In genomic region chr5:56807698-56808097, GRCh38 we compare ENCODE assay signal across 27 cellular contexts. TPM values are rescaled to one million over a fixed set of nuclear protein-coding genes. Genes with fewer than 3 reads are reported as not detected.
DNase-seq lines count a peak whose midpoint lies in the region; ATAC-seq, FAIRE-seq and TF ChIP-seq lines count a peak whose summit lies in the region.
"Had no signal": no experiment of that assay in that cellular context is flagged by ENCODE, and none has a peak within 500 bp of the region (broad histone marks: within the 10 kb centered on the region; RNA-seq: fewer than 3 reads in every experiment).

No MANE protein-coding gene starts in this region.

- H3K9me3 ChIP-seq in K562 (replicated peaks; ENCODE audit: control insufficient read depth, insufficient read depth, low read depth, low read length) (no peaks in the 10 kb centered on the region), transverse colon (no peaks in the 10 kb centered on the region)
- H3K9me3 ChIP-seq: BE2C had no signal

- H2AFZ ChIP-seq in GM23338 (peak overlapping the region; percentile 47; the same call in 1 of the 2 replicates), K562 (ENCODE audit: low read depth, low read length) (no peak overlapping the region)

- H4K20me1 ChIP-seq in GM23338 (replicated peaks; ENCODE audit: insufficient read depth), result no peaks in the 10 kb centered on the region
- no peaks in the 10 kb centered on the region for H4K20me1 ChIP-seq in K562 (replicated peaks; ENCODE audit: control insufficient read depth, insufficient read depth, low read length)

- peaks cover under 1% of the 10 kb centered on the region; the same call in 1 of the 2 replicates for H3K4me1 ChIP-seq in GM23338 (ENCODE audit: insufficient read depth)
- peaks cover 5 to 11% of the 10 kb centered on the region in 2 experiments; a peak in 4 of 5 replicates for H3K4me1 ChIP-seq in K562 (replicated peaks in 1 of 2; ENCODE audit: control insufficient read depth in 2 of 2, insufficient read depth in 2 of 2, low read length in 2 of 2)
- H3K4me1 ChIP-seq in transverse colon, result peaks cover 0 to 3% (median 0%) of the 10 kb centered on the region in 4 donors

- FAIRE-seq in K562 (lab: Jason Lieb, UNC), result no peak
- FAIRE-seq: GM12878, RCC 7860 had no signal

- H3K9me1 ChIP-seq in K562 (ENCODE audit: control insufficient read depth, insufficient read depth, low read length), result no peaks in the 10 kb centered on the region

- ATAC-seq in GM23338, result no peak
- ATAC-seq in K562, result no peak
- ATAC-seq in stimulated activated naive B cell treated with anti-CD40 and anti-IgM and Interleukin-4, amounts not matched to agents 10 μg/mL and 1 μg/mL and 100 μg/mL, for 72 hours (replicated peaks), result peak; percentile 84
- ATAC-seq: GM12878, HCT116 had no signal

- H3K27ac Mint-ChIP-seq in GM23338, result no peak overlapping the region
- peak overlapping the region; percentile 60 for H3K27ac Mint-ChIP-seq in stimulated activated naive B cell treated with anti-CD40 and anti-IgM and Interleukin-4, amounts not matched to agents 10 μg/mL and 1 μg/mL and 100 μg/mL, for 72 hours
- H3K27ac Mint-ChIP-seq: CD8-positive, alpha-beta memory T cell had no signal

- H3K9me2 ChIP-seq in GM23338 (ENCODE audit: insufficient read depth), result no peaks in the 10 kb centered on the region; the same call in 1 of the 2 replicates

- H3K4me2 ChIP-seq in GM23338, result no peak overlapping the region
- no peak overlapping the region for H3K4me2 ChIP-seq in K562 (ENCODE audit: insufficient read depth, low read length)

- H3K4me1 Mint-ChIP-seq in GM23338, result peaks cover 3% of the 10 kb centered on the region; the same call in 1 of the 3 replicates
- H3K4me1 Mint-ChIP-seq in stimulated activated naive B cell treated with anti-CD40 and anti-IgM and Interleukin-4, amounts not matched to agents 10 μg/mL and 1 μg/mL and 100 μg/mL, for 72 hours, result peaks cover 18 to 39% of the 10 kb centered on the region in 2 donors

- H3K9ac ChIP-seq in K562 (ENCODE audit: insufficient read depth in 1 of 2, low read depth in 2 of 2, low read length in 2 of 2), result no peak overlapping the region

- no peaks in the 10 kb centered on the region for H3F3A ChIP-seq in GM23338 (replicated peaks; ENCODE audit: low read depth)

- intact Hi-C loops in K562 (cut with micrococcal nuclease), result no loop called here
- intact Hi-C loops in transverse colon (cut with DNase I; ENCODE audit: low total_unique reads), result loop anchor here (5.0 kb wide), 1 partner anchor 1495 kb away; no protein-coding TSS in a partner anchor

- no peaks in the 10 kb centered on the region for H3K79me2 ChIP-seq in GM23338 (replicated peaks; ENCODE audit: insufficient read depth)
- H3K79me2 ChIP-seq in K562 (ENCODE audit: control insufficient read depth, insufficient read depth, low read length), result no peaks in the 10 kb centered on the region

- TF ChIP-seq POLR2A in K562 (conservative IDR thresholded peaks at IDR 0.05) (no peak), transverse colon (IDR thresholded peaks at IDR 0.05) (no peak)

- in situ Hi-C loops in K562 (cut with MboI) (no loop called here), transverse colon (cut with MboI; ENCODE audit: low pct_ligation_motif_present in 1 of 4, low pct_unique_long_range_greater_than_20kb in 1 of 4, low sequenced_read_pairs in 3 of 4) (no loop called here)

- no peak overlapping the region for H3K4me3 Mint-ChIP-seq in GM23338
- H3K4me3 Mint-ChIP-seq in stimulated activated naive B cell treated with anti-CD40 and anti-IgM and Interleukin-4, amounts not matched to agents 10 μg/mL and 1 μg/mL and 100 μg/mL, for 72 hours, result no peak overlapping the region
- H3K4me3 Mint-ChIP-seq: CD14-positive monocyte; CD8-positive, alpha-beta memory T cell had no signal

- TF ChIP-seq RAD21 in K562 (CRISPR knock-in tag; conservative IDR thresholded peaks at IDR 0.05 in 1 of 2, IDR thresholded peaks at IDR 0.05 in 1 of 2), result no peak

- TF ChIP-seq EP300 in K562 (IDR thresholded peaks at IDR 0.05; ENCODE audit: low read length), result no peak
- TF ChIP-seq EP300 in transverse colon (IDR thresholded peaks at IDR 0.05; ENCODE audit: low read depth), result no peak

- no peak overlapping the region for H3K4me3 ChIP-seq in GM23338
- no peak overlapping the region for H3K4me3 ChIP-seq in K562
- no peak overlapping the region for H3K4me3 ChIP-seq in transverse colon
- H3K4me3 ChIP-seq: GM12878, SK-N-MC had no signal

- H3K27ac ChIP-seq in GM23338 (ENCODE audit: low read depth), result no peak overlapping the region
- H3K27ac ChIP-seq in K562 (ENCODE audit: extremely low read depth, low read depth, low read length), result no peak overlapping the region
- no peak overlapping the region for H3K27ac ChIP-seq in transverse colon
- H3K27ac ChIP-seq: SK-N-MC had no signal

- H3K36me3 Mint-ChIP-seq in GM23338 (ENCODE audit: low read depth), result no peaks in the 10 kb centered on the region
- peaks cover 0 to 4% of the 10 kb centered on the region in 2 donors for H3K36me3 Mint-ChIP-seq in stimulated activated naive B cell treated with anti-CD40 and anti-IgM and Interleukin-4, amounts not matched to agents 10 μg/mL and 1 μg/mL and 100 μg/mL, for 72 hours
- H3K36me3 Mint-ChIP-seq: CD14-positive monocyte; CD8-positive, alpha-beta memory T cell had no signal

- H3K36me3 ChIP-seq in GM23338 (ENCODE audit: insufficient read depth) (no peaks in the 10 kb centered on the region), K562 (ENCODE audit: control insufficient read depth, insufficient read depth, low read length) (no peaks in the 10 kb centered on the region), transverse colon (no peaks in the 10 kb centered on the region)
- H3K36me3 ChIP-seq: BE2C had no signal

- H3K27me3 ChIP-seq in GM23338 (ENCODE audit: insufficient read depth) (peaks cover 9% of the 10 kb centered on the region), K562 (ENCODE audit: control insufficient read depth in 2 of 2, insufficient read depth in 2 of 2, low read length in 2 of 2) (no peaks in the 10 kb centered on the region), transverse colon (no peaks in the 10 kb centered on the region)
- H3K27me3 ChIP-seq: BE2C had no signal

- no peaks in the 10 kb centered on the region for H3K9me3 Mint-ChIP-seq in GM23338
- H3K9me3 Mint-ChIP-seq in stimulated activated naive B cell treated with anti-CD40 and anti-IgM and Interleukin-4, amounts not matched to agents 10 μg/mL and 1 μg/mL and 100 μg/mL, for 72 hours, result peaks cover 0 to 4% of the 10 kb centered on the region in 2 donors
- H3K9me3 Mint-ChIP-seq: CD8-positive, alpha-beta memory T cell had no signal

- TF ChIP-seq CTCF in GM23338 (conservative IDR thresholded peaks at IDR 0.05; ENCODE audit: low read depth in 2 of 2), result no peak
- no peak for TF ChIP-seq CTCF in K562 (IDR thresholded peaks at IDR 0.05 in 2 of 3, conservative IDR thresholded peaks at IDR 0.05 in 1 of 3; ENCODE audit: insufficient read depth in 2 of 3, low read depth in 1 of 3, low read length in 3 of 3)
- TF ChIP-seq CTCF in transverse colon (IDR thresholded peaks at IDR 0.05), result no peak

- no peak for DNase-seq in GM23338 (ENCODE audit: low spot score)
- DNase-seq in MV-4-11 (lab: John Stamatoyannopoulos, UW), result peak; percentile 10
- no peak for DNase-seq in K562 (ENCODE audit: extremely low read depth in 1 of 4, low spot score in 3 of 4)
- no peak for DNase-seq in stimulated activated naive B cell treated with anti-CD40 and anti-IgM and Interleukin-4, amounts not matched to agents 10 μg/mL and 1 μg/mL and 100 μg/mL, for 72 hours
- DNase-seq in cerebellum (ENCODE audit: low spot score), result no peak
- no peak for DNase-seq in NCI-H2171 treated with DMSO at 0.1 percent for 48 hours (lab: John Stamatoyannopoulos, UW)
- DNase-seq in transverse colon, result no peak
- DNase-seq: BE2C; CD8-positive, alpha-beta memory T cell; DMS 273 treated with DMSO at 0.1 percent for 48 hours; DMS79; EL; GDM1; Karpas-422; NCI-H1048; NCI-H1417; NCI-H1694; NCI-H2081; NCI-H2171; NCI-H526; NCI-H82; SIG-M5 had no signal

- 26% methylated on average over 5 of the region's 5 CpGs for WGBS in K562 (ENCODE audit: insufficient coverage, low coverage, missing lambda C conversion rate)
- WGBS in transverse colon (ENCODE audit: low coverage in 1 of 2), 2 donors, result 48 to 63% methylated on average over 4 to 5 of the region's 5 CpGs

- no TSS peak for BruUV-seq in K562 (replicated peaks; lab: Mats Ljungman, UMichigan)

- peaks cover 4% of the 10 kb centered on the region for H3K27me3 Mint-ChIP-seq in GM23338 (ENCODE audit: insufficient read depth, low read depth, poor library complexity)
- no peaks in the 10 kb centered on the region for H3K27me3 Mint-ChIP-seq in stimulated activated naive B cell treated with anti-CD40 and anti-IgM and Interleukin-4, amounts not matched to agents 10 μg/mL and 1 μg/mL and 100 μg/mL, for 72 hours
- H3K27me3 Mint-ChIP-seq: CD8-positive, alpha-beta memory T cell had no signal

- POLR2A ChIA-PET in K562 (lab: Yijun Ruan, JAX), result interaction anchor here (0.7 kb wide), 1 partner anchor 103 kb away, joined by 3 read pairs; no protein-coding TSS in a partner anchor

- CTCF ChIA-PET in K562 (lab: Yijun Ruan, JAX; ENCODE audit: low intra/inter-chr PET ratio), result no interaction called here

TF ChIP-seq in GM23338, 12 proteins besides CTCF, POLR2A, EP300 and RAD21 (continues in another document):
- TF ChIP-seq EZH2 (IDR thresholded peaks at IDR 0.05; ENCODE audit: low read depth, unreplicated experiment), result no peak

TF ChIP-seq in K562, 482 proteins besides CTCF, POLR2A, EP300 and RAD21 (continues in another document):
- TF ChIP-seq CEBPB (tag; IDR thresholded peaks at IDR 0.05), result peak; percentile 33; the same call in 1 of the 2 replicates

RNA-seq across cellular contexts. Expression of gene MAP3K1, which starts 7.7 kb away (rescaled TPM):
- total RNA-seq in GM23338 (2014; rRNA removed; shearing (Covaris generic)), result 13.0 and 14.4 TPM in 2 replicates
- polyA plus RNA-seq in GM23338 (2016; fragmentation: Nextera tagmentation; extraction: Ambion mirVana), result 9.5 and 9.7 TPM in 2 replicates
- total RNA-seq in K562 (2011; cell fraction: chromatin; rRNA removed; ENCODE audit: low replicate concordance), result 6.2 and 19.0 TPM in 2 replicates
- 4.0 and 5.5 TPM in 2 replicates for total RNA-seq in K562 (2011; cell fraction: nucleolus; rRNA removed)
- 8.2 and 9.7 TPM in 2 replicates for total RNA-seq in K562 (2011; cell fraction: nucleoplasm; rRNA removed)
- 7.0 and 8.4 TPM in 2 replicates for total RNA-seq in K562 (2014; rRNA removed)
- total RNA-seq in K562 (2014; rRNA removed; fragmentation: Illumina TruSeq; extraction: Trizol), result 13.7 and 14.7 TPM in 2 replicates
- 13.5 and 13.9 TPM in 2 replicates for total RNA-seq in K562 (2015; rRNA removed; fragmentation: Illumina TruSeq; extraction: Trizol)
- total RNA-seq in K562 (2021), result 9.9 and 10.7 TPM in 2 replicates
- 9.7 and 11.1 TPM in 2 replicates for polyA plus RNA-seq in K562 (2011; rRNA removed)
- 2.5 and 5.2 TPM in 2 replicates for polyA plus RNA-seq in K562 (2011; cell fraction: cytosol; rRNA removed)
- polyA plus RNA-seq in K562 (2011; cell fraction: nucleus; rRNA removed), result 8.4 and 11.7 TPM in 2 replicates
- polyA plus RNA-seq in K562 (2012), result 5.0 TPM in 2 replicates
- 6.7 and 7.5 TPM in 2 replicates for polyA plus RNA-seq in K562 (2014; fragmentation: Illumina TruSeq; extraction: Trizol)
- 1 to 10 TPM; 3.9 to 6.9 TPM for polyA plus RNA-seq in K562 (2014; fragmentation: Nextera tagmentation; extraction: Ambion mirVana)
- polyA plus RNA-seq in K562 (2014; rRNA removed), result 4.7 and 4.9 TPM in 2 replicates
- 31.1 and 33.0 TPM in 2 replicates for polyA minus RNA-seq in K562 (2011; rRNA and poly(A)+ RNA removed)
- polyA minus RNA-seq in K562 (2011; cell fraction: cytosol; rRNA and poly(A)+ RNA removed), result 9.0 and 11.6 TPM in 2 replicates
- 8.8 and 15.7 TPM in 2 replicates for polyA minus RNA-seq in K562 (2011; cell fraction: nucleus; rRNA and poly(A)+ RNA removed)
- 32.1 TPM for total RNA-seq in cerebellum
- 10 to 100 TPM in 3 of 4 donors, 1 to 10 TPM in 1; 8.6 to 17.3 (median 12.4) TPM for total RNA-seq in transverse colon

Comparison
In these comparisons a context has a peak if more than half of its experiments do, and no peak if none do; other contexts are left out.
1. ATAC-seq: peak in stimulated activated naive B cell treated with anti-CD40 and anti-IgM and Interleukin-4, amounts not matched to agents 10 μg/mL and 1 μg/mL and 100 μg/mL, for 72 hours (2 of 2); none in GM23338 (single experiment) and K562 (single experiment).